Comparison of ENCODE assay signal across 2 cellular contexts in the genomic region with DNA sequence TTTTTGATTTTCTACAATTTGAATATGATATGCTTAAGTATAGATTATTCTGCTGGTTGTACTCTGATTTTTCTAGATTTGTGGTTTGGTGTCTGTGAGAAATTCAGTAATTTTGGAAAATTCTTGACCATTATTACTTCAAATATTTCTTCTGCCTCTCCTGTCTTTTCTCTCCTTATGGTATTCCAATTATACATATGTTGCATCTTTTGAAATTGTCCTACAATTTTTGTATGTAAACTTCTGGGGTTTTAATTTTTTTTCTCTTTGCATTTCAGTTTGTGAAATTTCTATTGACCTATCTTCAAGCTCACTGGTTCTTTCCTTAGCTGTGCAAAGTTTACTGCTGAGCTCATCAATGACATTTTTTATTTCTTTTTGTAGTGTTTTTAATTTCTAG.
"Had no signal": no experiment of that assay in that cellular context is flagged by ENCODE, and none has a peak within 500 bp of the region (broad histone marks: within the 10 kb centered on the region; RNA-seq: fewer than 3 reads in every experiment).

No MANE protein-coding gene starts in this region.

- ATAC-seq: GM12878 had no signal

- DNase-seq: GF-D8 had no signal

- H3K4me3 ChIP-seq: GM12878 had no signal
